In the genomic region with DNA sequence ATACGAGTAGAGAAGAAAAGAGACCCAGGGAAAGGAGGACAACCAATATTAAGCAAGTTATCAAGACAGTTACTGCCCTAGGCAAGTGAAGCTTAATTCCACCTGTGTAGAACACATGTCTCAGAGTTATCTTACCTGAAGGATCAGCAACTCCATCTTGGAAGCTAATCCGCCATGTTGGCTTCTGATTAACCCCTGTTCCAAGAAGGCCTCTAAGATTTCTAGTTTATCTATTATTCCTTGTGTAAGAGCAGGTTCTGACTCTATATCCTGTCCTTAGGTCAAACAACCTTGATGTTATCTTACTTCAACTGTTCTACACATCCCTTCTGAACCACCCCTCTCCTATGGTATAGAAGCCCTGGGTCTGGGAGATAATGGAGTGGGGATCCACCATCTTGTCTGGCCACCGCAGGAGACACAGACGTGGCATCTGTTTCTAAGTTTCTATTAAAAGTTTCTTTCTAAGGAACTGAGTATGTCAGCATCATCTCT, we compare ENCODE assay signal across 1 cellular context.
TF ChIP-seq lines count a peak whose summit lies in the region.

No MANE protein-coding gene starts in this region.

TF ChIP-seq in HCT116, 20 proteins besides CTCF, POLR2A, EP300 and RAD21:
- TF ChIP-seq TCF7L2 (IDR thresholded peaks at IDR 0.05; ENCODE audit: borderline replicate concordance, extremely low read depth, insufficient read depth, insufficient read length) (no peak), CBX3 (IDR thresholded peaks at IDR 0.05; ENCODE audit: low read depth) (no peak), ZNF274 (IDR thresholded peaks at IDR 0.05; ENCODE audit: low read depth, low read length) (no peak), EZH2 (IDR thresholded peaks at IDR 0.05) (no peak), CEBPB (IDR thresholded peaks at IDR 0.05; ENCODE audit: low read depth) (no peak), SIN3A (IDR thresholded peaks at IDR 0.05; ENCODE audit: low read depth) (no peak), POLR2AphosphoS5 (IDR thresholded peaks at IDR 0.05; ENCODE audit: low read depth, low read length) (no peak), SP1 (IDR thresholded peaks at IDR 0.05; ENCODE audit: low read depth) (no peak), FOSL1 (IDR thresholded peaks at IDR 0.05; ENCODE audit: low read depth) (no peak), ZFX (IDR thresholded peaks at IDR 0.05) (no peak)
- TF ChIP-seq, protein P1, sequence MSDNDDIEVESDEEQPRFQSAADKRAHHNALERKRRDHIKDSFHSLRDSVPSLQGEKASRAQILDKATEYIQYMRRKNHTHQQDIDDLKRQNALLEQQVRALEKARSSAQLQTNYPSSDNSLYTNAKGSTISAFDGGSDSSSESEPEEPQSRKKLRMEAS (IDR thresholded peaks at IDR 0.05), result no peak
- TF ChIP-seq, protein P2, sequence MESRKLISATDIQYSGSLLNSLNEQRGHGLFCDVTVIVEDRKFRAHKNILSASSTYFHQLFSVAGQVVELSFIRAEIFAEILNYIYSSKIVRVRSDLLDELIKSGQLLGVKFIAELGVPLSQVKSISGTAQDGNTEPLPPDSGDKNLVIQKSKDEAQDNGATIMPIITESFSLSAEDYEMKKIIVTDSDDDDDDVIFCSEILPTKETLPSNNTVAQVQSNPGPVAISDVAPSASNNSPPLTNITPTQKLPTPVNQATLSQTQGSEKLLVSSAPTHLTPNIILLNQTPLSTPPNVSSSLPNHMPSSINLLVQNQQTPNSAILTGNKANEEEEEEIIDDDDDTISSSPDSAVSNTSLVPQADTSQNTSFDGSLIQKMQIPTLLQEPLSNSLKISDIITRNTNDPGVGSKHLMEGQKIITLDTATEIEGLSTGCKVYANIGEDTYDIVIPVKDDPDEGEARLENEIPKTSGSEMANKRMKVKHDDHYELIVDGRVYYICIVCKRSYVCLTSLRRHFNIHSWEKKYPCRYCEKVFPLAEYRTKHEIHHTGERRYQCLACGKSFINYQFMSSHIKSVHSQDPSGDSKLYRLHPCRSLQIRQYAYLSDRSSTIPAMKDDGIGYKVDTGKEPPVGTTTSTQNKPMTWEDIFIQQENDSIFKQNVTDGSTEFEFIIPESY (IDR thresholded peaks at IDR 0.05; ENCODE audit: extremely low read depth, insufficient replicate concordance, low read length), result no peak
- TF ChIP-seq, protein P3, sequence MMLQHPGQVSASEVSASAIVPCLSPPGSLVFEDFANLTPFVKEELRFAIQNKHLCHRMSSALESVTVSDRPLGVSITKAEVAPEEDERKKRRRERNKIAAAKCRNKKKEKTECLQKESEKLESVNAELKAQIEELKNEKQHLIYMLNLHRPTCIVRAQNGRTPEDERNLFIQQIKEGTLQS (IDR thresholded peaks at IDR 0.05), result no peak
TF ChIP-seq in HCT116: peak in this region for 0.
